1 cellular context compared by ENCODE assay signal in genomic region chr10:70664702-70665195, GRCh38.
TF ChIP-seq lines count a peak whose summit lies in the region.

No MANE protein-coding gene starts in this region.

TF ChIP-seq in GM23338, 12 proteins besides CTCF, POLR2A, EP300 and RAD21 (continued from another document):
- TF ChIP-seq ETS1 (IDR thresholded peaks at IDR 0.05) = no peak
- TF ChIP-seq, protein P1, sequence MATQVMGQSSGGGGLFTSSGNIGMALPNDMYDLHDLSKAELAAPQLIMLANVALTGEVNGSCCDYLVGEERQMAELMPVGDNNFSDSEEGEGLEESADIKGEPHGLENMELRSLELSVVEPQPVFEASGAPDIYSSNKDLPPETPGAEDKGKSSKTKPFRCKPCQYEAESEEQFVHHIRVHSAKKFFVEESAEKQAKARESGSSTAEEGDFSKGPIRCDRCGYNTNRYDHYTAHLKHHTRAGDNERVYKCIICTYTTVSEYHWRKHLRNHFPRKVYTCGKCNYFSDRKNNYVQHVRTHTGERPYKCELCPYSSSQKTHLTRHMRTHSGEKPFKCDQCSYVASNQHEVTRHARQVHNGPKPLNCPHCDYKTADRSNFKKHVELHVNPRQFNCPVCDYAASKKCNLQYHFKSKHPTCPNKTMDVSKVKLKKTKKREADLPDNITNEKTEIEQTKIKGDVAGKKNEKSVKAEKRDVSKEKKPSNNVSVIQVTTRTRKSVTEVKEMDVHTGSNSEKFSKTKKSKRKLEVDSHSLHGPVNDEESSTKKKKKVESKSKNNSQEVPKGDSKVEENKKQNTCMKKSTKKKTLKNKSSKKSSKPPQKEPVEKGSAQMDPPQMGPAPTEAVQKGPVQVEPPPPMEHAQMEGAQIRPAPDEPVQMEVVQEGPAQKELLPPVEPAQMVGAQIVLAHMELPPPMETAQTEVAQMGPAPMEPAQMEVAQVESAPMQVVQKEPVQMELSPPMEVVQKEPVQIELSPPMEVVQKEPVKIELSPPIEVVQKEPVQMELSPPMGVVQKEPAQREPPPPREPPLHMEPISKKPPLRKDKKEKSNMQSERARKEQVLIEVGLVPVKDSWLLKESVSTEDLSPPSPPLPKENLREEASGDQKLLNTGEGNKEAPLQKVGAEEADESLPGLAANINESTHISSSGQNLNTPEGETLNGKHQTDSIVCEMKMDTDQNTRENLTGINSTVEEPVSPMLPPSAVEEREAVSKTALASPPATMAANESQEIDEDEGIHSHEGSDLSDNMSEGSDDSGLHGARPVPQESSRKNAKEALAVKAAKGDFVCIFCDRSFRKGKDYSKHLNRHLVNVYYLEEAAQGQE (IDR thresholded peaks at IDR 0.05; ENCODE audit: unreplicated experiment) = no peak
TF ChIP-seq in GM23338: peak in this region for 0.
